In the genomic region with DNA sequence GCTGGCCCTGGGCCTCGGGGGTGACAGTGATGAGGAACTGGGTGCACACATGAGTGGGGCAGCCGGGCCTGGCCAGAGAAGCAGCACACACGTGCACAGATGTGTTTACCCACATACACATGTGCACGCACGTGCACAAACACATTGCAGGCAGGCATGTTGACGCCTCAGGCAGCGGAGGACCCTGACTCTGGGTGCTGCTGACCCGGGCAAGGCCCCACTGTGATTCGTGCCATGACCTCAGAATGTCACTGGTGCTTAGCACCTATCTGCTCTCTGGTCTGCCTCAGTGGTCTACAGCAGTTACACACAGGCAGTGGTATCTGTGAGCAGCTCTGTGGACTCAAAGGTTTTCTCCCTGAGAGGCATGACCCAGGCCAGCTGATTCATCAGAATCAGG, we compare ENCODE assay signal across 13 cellular contexts. TPM values are rescaled to one million over a fixed set of nuclear protein-coding genes. Genes with fewer than 3 reads are reported as not detected.
"Had no signal": no experiment of that assay in that cellular context is flagged by ENCODE, and none has a peak within 500 bp of the region (broad histone marks: within the 10 kb centered on the region; RNA-seq: fewer than 3 reads in every experiment).

Gene TBC1D3G (plus strand): TSS at position 301 of the 400 bp plus-strand sequence. CDS start 1,528 bp downstream, outside the sequence.

RNA-seq across cellular contexts. Expression of gene TBC1D3G, which starts in this region (rescaled TPM):
- total RNA-seq: activated B cell treated with CpG ODN at 0.5 μM for 24 hours; activated CD4-positive, alpha-beta memory T cell treated with anti-CD3 and anti-CD28 coated beads for 36 hours; activated CD4-positive, alpha-beta memory T cell treated with anti-CD3 and anti-CD28 coated beads, Interleukin-2, amount 10 ng/mL, durations not matched to agents 7 days and 5 days; activated CD4-positive, alpha-beta T cell treated with anti-CD3 and anti-CD28 coated beads for 36 hours; activated CD4-positive, alpha-beta T cell treated with anti-CD3 and anti-CD28 coated beads, Interleukin-2, amount 10 ng/mL, durations not matched to agents 24 days and 14 days; activated CD4-positive, alpha-beta T cell treated with anti-CD3 and anti-CD28 coated beads, Interleukin-2, amount 10 ng/mL, durations not matched to agents 7 days and 5 days; activated CD8-positive, alpha-beta memory T cell treated with anti-CD3 and anti-CD28 coated beads for 36 hours; activated CD8-positive, alpha-beta memory T cell treated with anti-CD3 and anti-CD28 coated beads, Interleukin-2, amount 10 ng/mL, durations not matched to agents 7 days and 5 days; activated CD8-positive, alpha-beta T cell treated with anti-CD3 and anti-CD28 coated beads for 36 hours; activated CD8-positive, alpha-beta T cell treated with anti-CD3 and anti-CD28 coated beads, Interleukin-2, amount 10 ng/mL, durations not matched to agents 7 days and 5 days; T-helper 1 cell treated with Interleukin-12 subunit alpha and Interleukin-12 subunit beta and Interleukin-4 antibody, amounts not matched to agents 30 ng/mL and 1 ng/mL, for 36 hours; T-helper 2 cell treated with Interferon-gamma antibody and Interleukin-4, amounts not matched to agents 100 ng/mL and 5 ng/mL, for 36 hours; WTC11 had no signal
